Comparison of ENCODE assay signal across 18 cellular contexts in the genomic region with DNA sequence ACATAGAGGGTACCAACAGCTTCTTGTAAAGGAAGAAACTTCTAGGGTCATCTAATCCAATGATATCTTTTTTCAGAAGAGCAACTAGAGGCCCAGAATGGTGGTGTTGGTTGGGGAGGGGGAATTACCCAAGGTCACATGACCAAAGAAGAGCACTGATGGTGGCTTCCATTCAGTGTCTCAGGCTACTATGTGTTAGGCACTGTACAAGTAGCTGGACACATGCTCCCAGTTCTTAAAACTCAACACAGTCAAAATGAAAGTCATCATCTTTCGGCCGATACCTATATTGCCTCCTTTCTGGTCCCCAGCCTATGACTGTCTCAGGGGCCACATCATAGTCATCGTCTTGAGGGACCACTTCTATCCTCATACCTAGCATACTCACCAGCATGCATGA.
A peak's percentile ranks its signal among the peaks of the same experiment; 100 is the strongest.
DNase-seq lines count a peak whose midpoint lies in the region; ATAC-seq, FAIRE-seq and TF ChIP-seq lines count a peak whose summit lies in the region.
"Had no signal": no experiment of that assay in that cellular context is flagged by ENCODE, and none has a peak within 500 bp of the region (broad histone marks: within the 10 kb centered on the region; RNA-seq: fewer than 3 reads in every experiment).

No MANE protein-coding gene starts in this region.

- DNase-seq in GM18507 (ENCODE audit: extremely low spot score, insufficient read length, low read depth) (no peak), uterus (no peak), lower leg skin (ENCODE audit: low spot score in 2 of 2) (no peak), glomerular visceral epithelial cell (ENCODE audit: extremely low spot score) (no peak), superior temporal gyrus (ENCODE audit: extremely low spot score) (no peak)
- DNase-seq: C1 segment of cervical spinal cord; CD4-positive, alpha-beta T cell; DMS153; DMS79 treated with DMSO at 0.1 percent for 48 hours; EL; Kasumi-1; KBM-7 had no signal

- ATAC-seq in GM19372 (IDR thresholded peaks at IDR 0.05; ENCODE audit: low read depth, unreplicated experiment) (peak; percentile 72), HG03354 (IDR thresholded peaks at IDR 0.05; ENCODE audit: poor library complexity, severe bottlenecking, unreplicated experiment) (peak; percentile 15)

- H3K27me3 ChIP-seq in uterus, result no peaks in the 10 kb centered on the region

- H3K36me3 ChIP-seq in uterus, result no peaks in the 10 kb centered on the region
- H3K36me3 ChIP-seq: HAP-1 had no signal

- H3K4me1 ChIP-seq in uterus, result no peaks in the 10 kb centered on the region
- H3K4me1 ChIP-seq: HAP-1 had no signal

- H3K9me3 ChIP-seq in uterus, result no peaks in the 10 kb centered on the region
- H3K9me3 ChIP-seq: HAP-1 had no signal

- TF ChIP-seq CTCF in uterus (IDR thresholded peaks at IDR 0.05), result no peak
- no peak for TF ChIP-seq CTCF in lower leg skin (IDR thresholded peaks at IDR 0.05)

- no peak overlapping the region for H3K4me3 ChIP-seq in uterus
- no peak overlapping the region for H3K4me3 ChIP-seq in lower leg skin (ENCODE audit: low read depth, poor library complexity, severe bottlenecking)
- H3K4me3 ChIP-seq: HAP-1 had no signal

- intact Hi-C loops in uterus (cut with DNase I; ENCODE audit: low total_unique reads), result no loop called here
- intact Hi-C loops in lower leg skin (cut with DNase I; ENCODE audit: low total_unique reads), result no loop called here

- peak; percentile 45 for FAIRE-seq in GM18507 (lab: Jason Lieb, UNC)
- FAIRE-seq: A204.1, G401.6, H1 had no signal

- WGBS in lower leg skin, 2 donors, result 98 to 100% methylated on average over 3 of the region's 3 CpGs

- no peak for TF ChIP-seq POLR2A in uterus (IDR thresholded peaks at IDR 0.05)
- TF ChIP-seq POLR2A in lower leg skin (IDR thresholded peaks at IDR 0.05), result no peak

- peak overlapping the region; percentile 11 to 82 for H3K27ac ChIP-seq in uterus
